ENCODE assay signal across 27 cellular contexts in the genomic region with DNA sequence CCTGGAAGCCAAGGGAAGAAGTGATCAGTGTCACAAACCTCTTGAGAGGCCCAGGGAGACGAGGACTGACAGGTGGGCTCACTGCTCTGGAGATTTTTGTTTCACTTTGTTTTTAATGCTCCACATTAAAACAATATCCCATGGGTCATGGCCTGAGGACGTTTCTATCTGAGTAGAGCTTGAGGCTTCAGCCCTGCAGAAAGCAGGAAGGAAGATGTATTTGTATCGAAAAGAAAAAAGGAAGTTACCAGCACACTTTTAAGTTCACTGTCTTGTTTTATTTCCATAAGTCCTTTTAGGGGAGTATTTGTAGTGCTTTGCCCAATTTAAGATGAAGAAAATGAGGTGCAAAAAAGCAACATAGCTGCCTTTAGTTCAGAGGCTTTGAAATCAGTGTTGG.
DNase-seq lines count a peak whose midpoint lies in the region; ATAC-seq, FAIRE-seq and TF ChIP-seq lines count a peak whose summit lies in the region.
"Had no signal": no experiment of that assay in that cellular context is flagged by ENCODE, and none has a peak within 500 bp of the region (broad histone marks: within the 10 kb centered on the region; RNA-seq: fewer than 3 reads in every experiment).

No MANE protein-coding gene starts in this region.

- no peaks in the 10 kb centered on the region for H4K20me1 ChIP-seq in PC-9 (ENCODE audit: insufficient read depth)

- no peaks in the 10 kb centered on the region for H3K4me1 ChIP-seq in PC-9 (replicated peaks; ENCODE audit: insufficient read depth)
- H3K4me1 ChIP-seq: SJSA1 had no signal

- BruUV-seq in PC-9 (replicated peaks; lab: Mats Ljungman, UMichigan), result no TSS peak

- POLR2A ChIA-PET in PC-9 (lab: Charles Lee; ENCODE audit: unreplicated experiment), result no interaction called here

- intact Hi-C loops in PC-9 (cut with micrococcal nuclease; ENCODE audit: unreplicated experiment), result no loop called here

- DNase-seq in GM18507 (ENCODE audit: extremely low spot score, insufficient read length, low read depth), result peak; percentile 23
- peak; percentile 10 for DNase-seq in NOMO-1 treated with dmso at 0.1 percent for 144 hours (lab: John Stamatoyannopoulos, UW; ENCODE audit: unreplicated experiment)
- no peak for DNase-seq in memory B cell (ENCODE audit: low spot score in 2 of 2)
- DNase-seq in PC-9, result no peak
- DNase-seq in osteocyte (ENCODE audit: extremely low spot score, unreplicated experiment), result no peak
- DNase-seq: activated CD4-positive, alpha-beta T cell treated with anti-CD3 and anti-CD28 coated beads for 36 hours; activated effector memory CD4-positive, alpha-beta T cell treated with anti-CD3 and anti-CD28 coated beads, Interleukin-2, amount 50 U/mL, for 16 hours; activated naive CD8-positive, alpha-beta T cell treated with anti-CD3 and anti-CD28 coated beads for 36 hours; activated T-cell treated with anti-CD3 and anti-CD28 coated beads, Interleukin-2, amount 50 U/mL, for 1 hour; aorta; effector memory CD4-positive, alpha-beta T cell; kidney; natural killer cell; NCI-H1417 treated with DMSO at 0.1 percent for 48 hours; NCI-H2107; NCI-H446 treated with DMSO at 0.1 percent for 48 hours; stimulated activated CD4-positive, alpha-beta T cell treated with anti-CD3 and anti-CD28 coated beads, Interleukin-15, amount 100 ng/mL, for 24 hours; stimulated activated naive CD4-positive, alpha-beta T cell treated with Interleukin-2 at 50 U/mL for 16 hours had no signal

- H3K4me3 Mint-ChIP-seq in memory B cell (no peak overlapping the region), osteocyte (ENCODE audit: unreplicated experiment) (no peak overlapping the region)
- H3K4me3 Mint-ChIP-seq: activated CD4-positive, alpha-beta T cell treated with anti-CD3 and anti-CD28 coated beads for 36 hours; activated naive CD8-positive, alpha-beta T cell treated with anti-CD3 and anti-CD28 coated beads for 36 hours; natural killer cell had no signal

- H3K9me3 Mint-ChIP-seq in memory B cell, result peaks cover 7% of the 10 kb centered on the region
- H3K9me3 Mint-ChIP-seq in osteocyte (ENCODE audit: unreplicated experiment), result peaks cover 21% of the 10 kb centered on the region
- H3K9me3 Mint-ChIP-seq: natural killer cell had no signal

- H3K27ac Mint-ChIP-seq in memory B cell (no peak overlapping the region), osteocyte (ENCODE audit: unreplicated experiment) (no peak overlapping the region)
- H3K27ac Mint-ChIP-seq: activated CD4-positive, alpha-beta T cell treated with anti-CD3 and anti-CD28 coated beads for 36 hours; activated naive CD8-positive, alpha-beta T cell treated with anti-CD3 and anti-CD28 coated beads for 36 hours had no signal

- H3K4me1 Mint-ChIP-seq in memory B cell, result peaks cover 16% of the 10 kb centered on the region
- H3K4me1 Mint-ChIP-seq in osteocyte (ENCODE audit: unreplicated experiment), result no peaks in the 10 kb centered on the region
- H3K4me1 Mint-ChIP-seq: activated CD4-positive, alpha-beta T cell treated with anti-CD3 and anti-CD28 coated beads for 36 hours; activated naive CD8-positive, alpha-beta T cell treated with anti-CD3 and anti-CD28 coated beads for 36 hours had no signal

- H3K27me3 Mint-ChIP-seq in memory B cell (peaks cover 2% of the 10 kb centered on the region), osteocyte (ENCODE audit: unreplicated experiment) (peaks cover 14% of the 10 kb centered on the region)
- H3K27me3 Mint-ChIP-seq: activated naive CD8-positive, alpha-beta T cell treated with anti-CD3 and anti-CD28 coated beads for 36 hours had no signal

- FAIRE-seq in GM18507 (lab: Jason Lieb, UNC), result peak; percentile 93
- FAIRE-seq: D721Med, kidney, RCC 7860, TTC549, urothelium cell line had no signal

- ATAC-seq in HG03565 (IDR thresholded peaks at IDR 0.05; ENCODE audit: unreplicated experiment) (peak; percentile 46), memory B cell (ENCODE audit: low read depth) (peak; percentile 63), HG03354 (IDR thresholded peaks at IDR 0.05; ENCODE audit: poor library complexity, severe bottlenecking, unreplicated experiment) (no peak), GM18870 (IDR thresholded peaks at IDR 0.05; ENCODE audit: unreplicated experiment) (no peak)
- ATAC-seq: activated CD4-positive, alpha-beta T cell treated with anti-CD3 and anti-CD28 coated beads for 36 hours; natural killer cell had no signal

- no peak overlapping the region for H3K4me2 ChIP-seq in PC-9

- no peak overlapping the region for H3K4me3 ChIP-seq in PC-9
- H3K4me3 ChIP-seq: coronary artery, SJSA1 had no signal

- no peaks in the 10 kb centered on the region for H3K9me3 ChIP-seq in PC-9 (ENCODE audit: insufficient read depth, low read depth)
- H3K9me3 ChIP-seq: SJSA1 had no signal

- H3K79me2 ChIP-seq in PC-9 (ENCODE audit: low read depth), result no peaks in the 10 kb centered on the region

- no peak overlapping the region for H2AFZ ChIP-seq in PC-9

- no peak overlapping the region for H3K27ac ChIP-seq in PC-9
- H3K27ac ChIP-seq: coronary artery, SJSA1 had no signal

- TF ChIP-seq CTCF in PC-9 (conservative IDR thresholded peaks at IDR 0.05), result no peak
- TF ChIP-seq CTCF in osteocyte (IDR thresholded peaks at IDR 0.05), result no peak

- no peaks in the 10 kb centered on the region for H3K9me2 ChIP-seq in PC-9 (ENCODE audit: insufficient read depth)

- peaks cover 93% of the 10 kb centered on the region for H3K27me3 ChIP-seq in PC-9 (ENCODE audit: insufficient read depth, low read depth)
- H3K27me3 ChIP-seq: SJSA1 had no signal

- H3F3A ChIP-seq in PC-9 (ENCODE audit: insufficient read depth, low read depth), result no peaks in the 10 kb centered on the region

- CTCF ChIA-PET in PC-9 (lab: Charles Lee), result no interaction called here

- H3K36me3 ChIP-seq in PC-9 (ENCODE audit: low read depth), result no peaks in the 10 kb centered on the region
- H3K36me3 ChIP-seq: SJSA1 had no signal

- H3K36me3 Mint-ChIP-seq in memory B cell (peaks cover 6% of the 10 kb centered on the region), osteocyte (ENCODE audit: unreplicated experiment) (no peaks in the 10 kb centered on the region)
- H3K36me3 Mint-ChIP-seq: activated naive CD8-positive, alpha-beta T cell treated with anti-CD3 and anti-CD28 coated beads for 36 hours; natural killer cell had no signal

Comparison
In these comparisons a context has a peak if more than half of its experiments do, and no peak if none do; other contexts are left out.
1. DNase-seq: peak in GM18507 (single experiment) and NOMO-1 treated with dmso at 0.1 percent for 144 hours (single experiment); none in memory B cell (0 of 2), PC-9 (0 of 2) and osteocyte (single experiment).
2. ATAC-seq: peak in HG03565 (single experiment) and memory B cell (single experiment); none in HG03354 (single experiment) and GM18870 (single experiment).